In the genomic region with DNA sequence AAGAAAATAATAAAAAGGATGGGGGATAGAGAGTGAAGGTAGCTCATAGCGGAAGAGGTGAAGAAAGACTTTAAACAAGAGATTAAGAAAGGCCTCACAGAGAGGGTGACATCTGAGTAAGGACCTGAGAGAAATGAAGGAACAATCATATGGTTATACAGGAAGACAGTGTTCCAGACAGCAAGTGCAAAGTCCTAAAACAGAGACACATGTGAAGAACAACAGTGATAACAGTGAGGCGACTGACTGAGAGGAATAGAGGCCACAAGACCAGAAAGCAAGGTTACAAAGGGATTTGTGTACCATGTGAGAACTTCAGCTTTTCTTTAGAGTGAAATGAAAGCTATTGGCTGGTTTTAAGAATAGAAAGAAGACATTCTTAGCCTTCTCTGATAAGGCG, we compare ENCODE assay signal across 2 cellular contexts.
TF ChIP-seq lines count a peak whose summit lies in the region.

No MANE protein-coding gene starts in this region.

TF ChIP-seq in GM23338, 12 proteins besides CTCF, POLR2A, EP300 and RAD21 (continues in another document):
- TF ChIP-seq POLR2AphosphoS5 (IDR thresholded peaks at IDR 0.05; ENCODE audit: low read depth), result no peak
- TF ChIP-seq ZNF331 (CRISPR knock-in tag; IDR thresholded peaks at IDR 0.05; ENCODE audit: low read depth), result no peak
- TF ChIP-seq ZNF462 (CRISPR knock-in tag; IDR thresholded peaks at IDR 0.05), result no peak
- no peak for TF ChIP-seq CREB1 (CRISPR knock-in tag; IDR thresholded peaks at IDR 0.05; ENCODE audit: low read depth)
- TF ChIP-seq JUNB (IDR thresholded peaks at IDR 0.05; ENCODE audit: unreplicated experiment), result no peak
- no peak for TF ChIP-seq EZH2 (IDR thresholded peaks at IDR 0.05; ENCODE audit: low read depth, unreplicated experiment)
- no peak for TF ChIP-seq STAT1 (IDR thresholded peaks at IDR 0.05; ENCODE audit: unreplicated experiment)
- no peak for TF ChIP-seq NANOG (IDR thresholded peaks at IDR 0.05; ENCODE audit: borderline replicate concordance)
- TF ChIP-seq EZH2phosphoT487 (IDR thresholded peaks at IDR 0.05; ENCODE audit: unreplicated experiment), result no peak
- TF ChIP-seq ZNF114 (CRISPR knock-in tag; IDR thresholded peaks at IDR 0.05), result no peak
- TF ChIP-seq, protein P1, sequence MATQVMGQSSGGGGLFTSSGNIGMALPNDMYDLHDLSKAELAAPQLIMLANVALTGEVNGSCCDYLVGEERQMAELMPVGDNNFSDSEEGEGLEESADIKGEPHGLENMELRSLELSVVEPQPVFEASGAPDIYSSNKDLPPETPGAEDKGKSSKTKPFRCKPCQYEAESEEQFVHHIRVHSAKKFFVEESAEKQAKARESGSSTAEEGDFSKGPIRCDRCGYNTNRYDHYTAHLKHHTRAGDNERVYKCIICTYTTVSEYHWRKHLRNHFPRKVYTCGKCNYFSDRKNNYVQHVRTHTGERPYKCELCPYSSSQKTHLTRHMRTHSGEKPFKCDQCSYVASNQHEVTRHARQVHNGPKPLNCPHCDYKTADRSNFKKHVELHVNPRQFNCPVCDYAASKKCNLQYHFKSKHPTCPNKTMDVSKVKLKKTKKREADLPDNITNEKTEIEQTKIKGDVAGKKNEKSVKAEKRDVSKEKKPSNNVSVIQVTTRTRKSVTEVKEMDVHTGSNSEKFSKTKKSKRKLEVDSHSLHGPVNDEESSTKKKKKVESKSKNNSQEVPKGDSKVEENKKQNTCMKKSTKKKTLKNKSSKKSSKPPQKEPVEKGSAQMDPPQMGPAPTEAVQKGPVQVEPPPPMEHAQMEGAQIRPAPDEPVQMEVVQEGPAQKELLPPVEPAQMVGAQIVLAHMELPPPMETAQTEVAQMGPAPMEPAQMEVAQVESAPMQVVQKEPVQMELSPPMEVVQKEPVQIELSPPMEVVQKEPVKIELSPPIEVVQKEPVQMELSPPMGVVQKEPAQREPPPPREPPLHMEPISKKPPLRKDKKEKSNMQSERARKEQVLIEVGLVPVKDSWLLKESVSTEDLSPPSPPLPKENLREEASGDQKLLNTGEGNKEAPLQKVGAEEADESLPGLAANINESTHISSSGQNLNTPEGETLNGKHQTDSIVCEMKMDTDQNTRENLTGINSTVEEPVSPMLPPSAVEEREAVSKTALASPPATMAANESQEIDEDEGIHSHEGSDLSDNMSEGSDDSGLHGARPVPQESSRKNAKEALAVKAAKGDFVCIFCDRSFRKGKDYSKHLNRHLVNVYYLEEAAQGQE (IDR thresholded peaks at IDR 0.05; ENCODE audit: unreplicated experiment), result no peak

TF ChIP-seq in H1, 55 proteins besides CTCF, POLR2A, EP300 and RAD21:
- TF ChIP-seq CREB1 (IDR thresholded peaks at IDR 0.05) (no peak), ATF3 (IDR thresholded peaks at IDR 0.05; ENCODE audit: insufficient read depth, low read depth, low read length) (no peak), GTF2F1 (IDR thresholded peaks at IDR 0.05; ENCODE audit: borderline replicate concordance, low read depth, low read length) (no peak), KDM1A (IDR thresholded peaks at IDR 0.05; ENCODE audit: borderline replicate concordance, low read length) (no peak), NANOG (IDR thresholded peaks at IDR 0.05; ENCODE audit: insufficient read depth, low read depth, low read length, poor library complexity, severe bottlenecking) (no peak), TCF12 (IDR thresholded peaks at IDR 0.05; ENCODE audit: low read depth, low read length) (no peak), SP2 (IDR thresholded peaks at IDR 0.05; ENCODE audit: low read length) (no peak), RXRA (IDR thresholded peaks at IDR 0.05; ENCODE audit: insufficient read depth, low read depth, low read length) (no peak), SAP30 (IDR thresholded peaks at IDR 0.05; ENCODE audit: insufficient read depth, insufficient replicate concordance, low read length) (no peak), SIRT6 (IDR thresholded peaks at IDR 0.05; ENCODE audit: low read length) (no peak), JUN (IDR thresholded peaks at IDR 0.05; ENCODE audit: low read depth, low read length) (no peak)
- TF ChIP-seq, protein P2, sequence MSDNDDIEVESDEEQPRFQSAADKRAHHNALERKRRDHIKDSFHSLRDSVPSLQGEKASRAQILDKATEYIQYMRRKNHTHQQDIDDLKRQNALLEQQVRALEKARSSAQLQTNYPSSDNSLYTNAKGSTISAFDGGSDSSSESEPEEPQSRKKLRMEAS (IDR thresholded peaks at IDR 0.05), result no peak
